In genomic region chr6:108627692-108628565, GRCh38 we compare ENCODE assay signal across 12 cellular contexts.
A peak's percentile ranks its signal among the peaks of the same experiment; 100 is the strongest.
DNase-seq lines count a peak whose midpoint lies in the region; ATAC-seq and TF ChIP-seq lines count a peak whose summit lies in the region.
"Had no signal": no experiment of that assay in that cellular context is flagged by ENCODE, and none has a peak within 500 bp of the region (broad histone marks: within the 10 kb centered on the region; RNA-seq: fewer than 3 reads in every experiment).

No MANE protein-coding gene starts in this region.

- in situ Hi-C loops in astrocyte of the spinal cord (cut with HindIII; ENCODE audit: low sequenced_read_pairs) = no loop called here

- peak overlapping the region; percentile 44; the same call in 1 of the 2 replicates for H3K27ac Mint-ChIP-seq in HFFc6

- no peaks in the 10 kb centered on the region for H3K9me3 Mint-ChIP-seq in HFFc6

- no peaks in the 10 kb centered on the region for H3K36me3 Mint-ChIP-seq in HFFc6 (ENCODE audit: low read depth)

- H3K27me3 Mint-ChIP-seq in HFFc6 (ENCODE audit: insufficient read depth) = no peaks in the 10 kb centered on the region; the same call in 1 of the 2 replicates

- ATAC-seq in HG03432 (IDR thresholded peaks at IDR 0.05; ENCODE audit: unreplicated experiment) = no peak

- H3K4me3 Mint-ChIP-seq in HFFc6 = peak overlapping the region; percentile 52; the same call in 1 of the 2 replicates

- DNase-seq in EH (ENCODE audit: low read depth) = peak; percentile 58
- peak; percentile 51 for DNase-seq in HFFc6
- DNase-seq in astrocyte of the spinal cord (ENCODE audit: low read depth, low spot score) = peak; percentile 71
- DNase-seq in myocyte (ENCODE audit: low read depth) = peak; percentile 58
- DNase-seq in NCI-H146 (lab: John Stamatoyannopoulos, UW) = no peak
- no peak for DNase-seq in NCI-H774 (lab: John Stamatoyannopoulos, UW)
- DNase-seq in COR-L47 (lab: John Stamatoyannopoulos, UW) = no peak
- DNase-seq: activated CD8-positive, alpha-beta memory T cell treated with anti-CD3 and anti-CD28 coated beads, Interleukin-2, amount 50 U/mL, for 48 hours; H7; NCI-H2029; right lobe of liver had no signal

- TF ChIP-seq CTCF in HFFc6 (IDR thresholded peaks at IDR 0.05) (no peak), astrocyte of the spinal cord (IDR thresholded peaks at IDR 0.05; ENCODE audit: low read depth, low read length) (no peak)

- H3K4me1 Mint-ChIP-seq in HFFc6 (ENCODE audit: low read depth) = peaks cover 72% of the 10 kb centered on the region

- H3K4me3 ChIP-seq in astrocyte of the spinal cord (ENCODE audit: low read depth, low read length) = no peak overlapping the region
- H3K4me3 ChIP-seq: right lobe of liver had no signal

Comparison
In these comparisons a context has a peak if more than half of its experiments do, and no peak if none do; other contexts are left out.
1. DNase-seq: peak in EH (single experiment), HFFc6 (single experiment), astrocyte of the spinal cord (single experiment) and myocyte (single experiment); none in NCI-H146 (single experiment), NCI-H774 (single experiment) and COR-L47 (single experiment).